1 cellular context compared by ENCODE assay signal in genomic region chr5:177554474-177555111, GRCh38.
A peak's percentile ranks its signal among the peaks of the same experiment; 100 is the strongest.
TF ChIP-seq lines count a peak whose summit lies in the region.

FAM193B (minus strand) TSS chr5:177554563; CDS start chr5:177554458, 105 bp downstream.

TF ChIP-seq in HepG2, 621 proteins besides CTCF, POLR2A, EP300 and RAD21 (continued from another document and continues in another):
- TF ChIP-seq SKIL (CRISPR knock-in tag; IDR thresholded peaks at IDR 0.05; ENCODE audit: borderline replicate concordance) (no peak), RBAK (CRISPR knock-in tag; IDR thresholded peaks at IDR 0.05) (no peak), PCBP2 (optimal IDR thresholded peaks at IDR 0.05; ENCODE audit: low read depth, low read length, poor library complexity, severe bottlenecking) (no peak), DR1 (CRISPR knock-in tag; IDR thresholded peaks at IDR 0.05) (no peak), ZNF564 (CRISPR knock-in tag; IDR thresholded peaks at IDR 0.05) (no peak), ARID3A (IDR thresholded peaks at IDR 0.05; ENCODE audit: low read depth, low read length) (no peak), ZHX1 (CRISPR knock-in tag; IDR thresholded peaks at IDR 0.05; ENCODE audit: low read depth) (no peak), SRSF9 (IDR thresholded peaks at IDR 0.05; ENCODE audit: borderline replicate concordance, insufficient read depth, low read depth, low read length, poor library complexity, severe bottlenecking) (no peak), HNF1B (CRISPR knock-in tag; IDR thresholded peaks at IDR 0.05) (peak; percentile 24; the same call in 1 of the 2 replicates), SUZ12 (IDR thresholded peaks at IDR 0.05; ENCODE audit: low read depth, low read length) (no peak), ZBTB39 (CRISPR knock-in tag; IDR thresholded peaks at IDR 0.05) (no peak), ESRRA (CRISPR knock-in tag; IDR thresholded peaks at IDR 0.05; ENCODE audit: low read depth) (no peak), ZFP90 (CRISPR knock-in tag; IDR thresholded peaks at IDR 0.05; ENCODE audit: borderline replicate concordance) (no peak), SIX4 (CRISPR knock-in tag; IDR thresholded peaks at IDR 0.05) (no peak), PBX2 (CRISPR knock-in tag; IDR thresholded peaks at IDR 0.05) (no peak), MZF1 (CRISPR knock-in tag; IDR thresholded peaks at IDR 0.05; ENCODE audit: borderline replicate concordance) (no peak), FOXK2 (IDR thresholded peaks at IDR 0.05) (no peak), ZNF629 (CRISPR knock-in tag; conservative IDR thresholded peaks at IDR 0.05) (peak; percentile 98), MIER2 (CRISPR knock-in tag; IDR thresholded peaks at IDR 0.05) (0 out of 2 replicates have a peak, but pooled peaks have one; percentile 42), ZBTB21 (CRISPR knock-in tag; IDR thresholded peaks at IDR 0.05) (no peak), AFF4 (CRISPR knock-in tag; IDR thresholded peaks at IDR 0.05) (no peak), NFKBIZ (CRISPR knock-in tag; IDR thresholded peaks at IDR 0.05) (no peak), KDM3A (CRISPR knock-in tag; IDR thresholded peaks at IDR 0.05; ENCODE audit: low read depth) (peak; percentile 77; the same call in 1 of the 2 replicates), RFXANK (CRISPR knock-in tag; IDR thresholded peaks at IDR 0.05) (no peak), TBX2 (CRISPR knock-in tag; IDR thresholded peaks at IDR 0.05; ENCODE audit: borderline replicate concordance) (no peak; the same call in 1 of the 2 replicates), NONO (IDR thresholded peaks at IDR 0.05) (no peak), NONO (CRISPR knock-in tag; conservative IDR thresholded peaks at IDR 0.05) (peak; percentile 50; the same call in 1 of the 2 replicates), XBP1 (CRISPR knock-in tag; IDR thresholded peaks at IDR 0.05) (no peak), ZNF12 (CRISPR knock-in tag; IDR thresholded peaks at IDR 0.05) (no peak), TARDBP (CRISPR knock-in tag; IDR thresholded peaks at IDR 0.05) (peak; percentile 77; the same call in 1 of the 2 replicates), ZNF431 (CRISPR knock-in tag; IDR thresholded peaks at IDR 0.05; ENCODE audit: borderline replicate concordance, low read depth) (no peak), ZNF260 (CRISPR knock-in tag; IDR thresholded peaks at IDR 0.05; ENCODE audit: borderline replicate concordance, low read depth) (no peak), MED8 (CRISPR knock-in tag; IDR thresholded peaks at IDR 0.05; ENCODE audit: insufficient replicate concordance) (no peak), ZNF660 (CRISPR knock-in tag; IDR thresholded peaks at IDR 0.05; ENCODE audit: borderline replicate concordance, low read depth) (no peak), ZNF784 (CRISPR knock-in tag; IDR thresholded peaks at IDR 0.05; ENCODE audit: borderline replicate concordance) (no peak), ZSCAN25 (CRISPR knock-in tag; IDR thresholded peaks at IDR 0.05) (no peak), HHEX (CRISPR knock-in tag; IDR thresholded peaks at IDR 0.05) (no peak), ZBTB33 (CRISPR knock-in tag; IDR thresholded peaks at IDR 0.05) (no peak), ZSCAN30 (CRISPR knock-in tag; IDR thresholded peaks at IDR 0.05) (no peak), ZFP41 (CRISPR knock-in tag; IDR thresholded peaks at IDR 0.05; ENCODE audit: borderline replicate concordance) (no peak), FOXO1 (CRISPR knock-in tag; IDR thresholded peaks at IDR 0.05) (no peak; the same call in 1 of the 2 replicates), ZMAT5 (CRISPR knock-in tag; IDR thresholded peaks at IDR 0.05; ENCODE audit: borderline replicate concordance, low read depth) (no peak), ZNF562 (CRISPR knock-in tag; IDR thresholded peaks at IDR 0.05; ENCODE audit: borderline replicate concordance) (no peak), ZNF616 (CRISPR knock-in tag; IDR thresholded peaks at IDR 0.05; ENCODE audit: low read depth) (no peak), ZNF160 (CRISPR knock-in tag; IDR thresholded peaks at IDR 0.05) (no peak), ZNF121 (CRISPR knock-in tag; IDR thresholded peaks at IDR 0.05) (no peak), CEBPG (CRISPR knock-in tag; IDR thresholded peaks at IDR 0.05) (peak; percentile 33; the same call in 1 of the 2 replicates), ZBTB20 (CRISPR knock-in tag; IDR thresholded peaks at IDR 0.05; ENCODE audit: borderline replicate concordance, low read depth) (no peak)
